In genomic region chr21:43352568-43353281, GRCh38 we compare ENCODE assay signal across 1 cellular context.
TF ChIP-seq lines count a peak whose summit lies in the region.

No MANE protein-coding gene starts in this region.

TF ChIP-seq in GM12878, 131 proteins besides CTCF, POLR2A, EP300 and RAD21 (continued from another document and continues in another):
- no peak for TF ChIP-seq ZBTB33 (IDR thresholded peaks at IDR 0.05)
- no peak for TF ChIP-seq FOXM1 (IDR thresholded peaks at IDR 0.05; ENCODE audit: low read depth, low read length)
- TF ChIP-seq MXI1 (IDR thresholded peaks at IDR 0.05; ENCODE audit: low read depth, low read length): no peak
- TF ChIP-seq SIN3A (IDR thresholded peaks at IDR 0.05; ENCODE audit: low read depth, low read length): no peak
- peak; percentile 42; the same call in 1 of the 2 replicates for TF ChIP-seq RB1 (IDR thresholded peaks at IDR 0.05; ENCODE audit: borderline replicate concordance)
- peak; percentile 58 for TF ChIP-seq NRF1 (conservative IDR thresholded peaks at IDR 0.05; ENCODE audit: low read depth, low read length)
- no peak; the same call in 1 of the 2 replicates for TF ChIP-seq SMARCA5 (IDR thresholded peaks at IDR 0.05)
- peak; percentile 91 for TF ChIP-seq CREM (IDR thresholded peaks at IDR 0.05; ENCODE audit: low read depth)
- TF ChIP-seq RAD51 (IDR thresholded peaks at IDR 0.05): no peak
- TF ChIP-seq CHD1 (IDR thresholded peaks at IDR 0.05; ENCODE audit: low read depth, low read length): peak; percentile 92
- TF ChIP-seq HDAC6 (IDR thresholded peaks at IDR 0.05; ENCODE audit: unreplicated experiment): peak; percentile 71
- peak; percentile 96 for TF ChIP-seq RFX5 (IDR thresholded peaks at IDR 0.05; ENCODE audit: low read depth, low read length)
- TF ChIP-seq POU2F2 (IDR thresholded peaks at IDR 0.05; ENCODE audit: borderline replicate concordance, low read depth, low read length): peak; percentile 95
- no peak for TF ChIP-seq BCL11A (IDR thresholded peaks at IDR 0.05; ENCODE audit: low read depth, low read length)
- TF ChIP-seq EZH2 (IDR thresholded peaks at IDR 0.05; ENCODE audit: borderline replicate concordance, control insufficient read depth, low read depth, low read length): peak; percentile 100
- peak; percentile 98 for TF ChIP-seq IRF3 (IDR thresholded peaks at IDR 0.05)
- TF ChIP-seq SREBF1 (IDR thresholded peaks at IDR 0.05; ENCODE audit: low read length): no peak; the same call in 1 of the 2 replicates
- no peak for TF ChIP-seq SPI1 (IDR thresholded peaks at IDR 0.05; ENCODE audit: borderline replicate concordance, insufficient read depth, low read depth, low read length)
- TF ChIP-seq NKRF (conservative IDR thresholded peaks at IDR 0.05): no peak
- no peak for TF ChIP-seq NFIC (IDR thresholded peaks at IDR 0.05; ENCODE audit: low read depth, low read length)
- peak; percentile 32; the same call in 1 of the 2 replicates for TF ChIP-seq IRF4 (IDR thresholded peaks at IDR 0.05; ENCODE audit: low read depth, low read length)
- TF ChIP-seq PBX3 (IDR thresholded peaks at IDR 0.05; ENCODE audit: insufficient replicate concordance, low read depth, low read length): peak; percentile 90
- TF ChIP-seq NR2C2 (IDR thresholded peaks at IDR 0.05; ENCODE audit: borderline replicate concordance, control insufficient read depth, insufficient read length, low read depth): no peak
- no peak for TF ChIP-seq ESRRA (IDR thresholded peaks at IDR 0.05; ENCODE audit: low read length)
- TF ChIP-seq LARP7 (IDR thresholded peaks at IDR 0.05): no peak
- TF ChIP-seq ZBED1 (IDR thresholded peaks at IDR 0.05; ENCODE audit: borderline replicate concordance): 0 out of 2 replicates have a peak, but pooled peaks have one; percentile 66
- peak; percentile 68 for TF ChIP-seq YY1 (IDR thresholded peaks at IDR 0.05; ENCODE audit: low read depth, low read length)
- no peak for TF ChIP-seq ZBTB11 (CRISPR knock-in tag; IDR thresholded peaks at IDR 0.05)
- peak; percentile 54 for TF ChIP-seq TCF12 (IDR thresholded peaks at IDR 0.05; ENCODE audit: low read depth, low read length)
- TF ChIP-seq E2F8 (IDR thresholded peaks at IDR 0.05; ENCODE audit: low read depth, partially characterized antibody): no peak
- peak; percentile 59 for TF ChIP-seq E4F1 (IDR thresholded peaks at IDR 0.05; ENCODE audit: borderline replicate concordance, partially characterized antibody)
- no peak for TF ChIP-seq CUX1 (IDR thresholded peaks at IDR 0.05; ENCODE audit: insufficient replicate concordance, low read depth, low read length)
- TF ChIP-seq TAF1 (IDR thresholded peaks at IDR 0.05; ENCODE audit: borderline replicate concordance, low read depth, low read length): peak; percentile 98
- TF ChIP-seq ZNF274 (IDR thresholded peaks at IDR 0.05; ENCODE audit: insufficient read depth, insufficient read length): no peak
- TF ChIP-seq BCL3 (IDR thresholded peaks at IDR 0.05; ENCODE audit: borderline replicate concordance, insufficient read depth, low read depth, low read length, poor library complexity, severe bottlenecking): no peak
